Comparison of ENCODE assay signal across 12 cellular contexts in genomic region chr9:27462434-27462833, GRCh38.
DNase-seq lines count a peak whose midpoint lies in the region; ATAC-seq, FAIRE-seq and TF ChIP-seq lines count a peak whose summit lies in the region.
"Had no signal": no experiment of that assay in that cellular context is flagged by ENCODE, and none has a peak within 500 bp of the region (broad histone marks: within the 10 kb centered on the region; RNA-seq: fewer than 3 reads in every experiment).

No MANE protein-coding gene starts in this region.

- H3K27ac ChIP-seq in upper lobe of right lung (no peak overlapping the region), RWPE1 (no peak overlapping the region)
- H3K27ac ChIP-seq: C4-2B, SJSA1 had no signal

- intact Hi-C loops in mucosa of descending colon (cut with DNase I, micrococcal nuclease) (no loop called here), upper lobe of right lung (cut with DNase I) (no loop called here)

- TF ChIP-seq CTCF in mucosa of descending colon (IDR thresholded peaks at IDR 0.05) = no peak
- no peak for TF ChIP-seq CTCF in upper lobe of right lung (IDR thresholded peaks at IDR 0.05)
- TF ChIP-seq CTCF in RWPE1 (conservative IDR thresholded peaks at IDR 0.05; ENCODE audit: low read depth) = no peak

- no peaks in the 10 kb centered on the region for H3K36me3 ChIP-seq in mucosa of descending colon (ENCODE audit: low read depth)
- no peaks in the 10 kb centered on the region for H3K36me3 ChIP-seq in upper lobe of right lung
- H3K36me3 ChIP-seq: SJSA1 had no signal

- CTCF ChIA-PET in RWPE1 (lab: Yijun Ruan, JAX) = interaction anchor here (1.4 kb wide), 1 partner anchor 129 kb away, joined by 6 read pairs; no protein-coding TSS in a partner anchor

- peaks cover 26% of the 10 kb centered on the region for H3K4me1 ChIP-seq in mucosa of descending colon (ENCODE audit: low read depth)
- peaks cover 17% of the 10 kb centered on the region for H3K4me1 ChIP-seq in upper lobe of right lung
- H3K4me1 ChIP-seq: SJSA1 had no signal

- H3K9me3 ChIP-seq in mucosa of descending colon = no peaks in the 10 kb centered on the region
- H3K9me3 ChIP-seq in upper lobe of right lung = no peaks in the 10 kb centered on the region
- H3K9me3 ChIP-seq: SJSA1 had no signal

- DNase-seq in OCI-M1 (lab: John Stamatoyannopoulos, UW) = peak; percentile 91
- no peak for DNase-seq in mucosa of descending colon
- DNase-seq in upper lobe of right lung = no peak
- DNase-seq in medulla oblongata (ENCODE audit: extremely low spot score) = no peak
- no peak for DNase-seq in GM19238 (ENCODE audit: insufficient read length, low spot score)
- DNase-seq in RWPE1 (ENCODE audit: low spot score) = no peak
- DNase-seq: KG1, NCI-H1436 had no signal

- H3K4me3 ChIP-seq in mucosa of descending colon (no peak overlapping the region), upper lobe of right lung (no peak overlapping the region)
- H3K4me3 ChIP-seq: SJSA1 had no signal

- FAIRE-seq in colon (lab: Jason Lieb, UNC) = peak; percentile 31
- FAIRE-seq: H1 had no signal

- POLR2A ChIA-PET in RWPE1 (lab: Yijun Ruan, JAX; ENCODE audit: low non-redundant PET) = no interaction called here

- no peaks in the 10 kb centered on the region for H3K27me3 ChIP-seq in upper lobe of right lung
- H3K27me3 ChIP-seq: SJSA1 had no signal

- ATAC-seq in mucosa of descending colon (peak; percentile 84), upper lobe of right lung (peak; percentile 57)
